Comparison of ENCODE assay signal across 16 cellular contexts in the genomic region with DNA sequence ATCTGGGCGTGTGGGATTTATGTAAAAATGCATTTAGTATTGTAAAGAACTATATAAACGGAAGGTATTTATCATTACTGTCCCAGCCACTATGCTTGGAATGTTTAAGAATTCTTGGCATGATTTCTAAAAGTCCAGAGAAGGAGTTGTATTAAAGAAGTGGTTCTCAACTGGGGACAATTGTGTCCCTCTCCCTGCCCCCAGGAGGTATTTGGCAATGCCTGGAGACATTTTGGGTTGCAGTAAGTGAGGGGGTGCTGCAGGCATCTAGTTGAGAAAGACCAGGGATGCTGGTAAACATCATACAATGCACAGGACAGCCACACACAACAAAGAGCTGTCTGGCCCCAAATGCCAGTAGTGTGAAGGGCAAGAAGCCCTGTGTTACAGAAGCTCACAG. TPM values are rescaled to one million over a fixed set of nuclear protein-coding genes. Genes with fewer than 3 reads are reported as not detected.
A peak's percentile ranks its signal among the peaks of the same experiment; 100 is the strongest.
DNase-seq lines count a peak whose midpoint lies in the region; ATAC-seq and TF ChIP-seq lines count a peak whose summit lies in the region.
"Had no signal": no experiment of that assay in that cellular context is flagged by ENCODE, and none has a peak within 500 bp of the region (broad histone marks: within the 10 kb centered on the region; RNA-seq: fewer than 3 reads in every experiment).

No MANE protein-coding gene starts in this region.

- H4K20me1 ChIP-seq in PC-3 (ENCODE audit: low read length) (peaks cover 90% of the 10 kb centered on the region), hepatocyte (ENCODE audit: insufficient read depth, poor library complexity, severe bottlenecking) (peaks cover 17% of the 10 kb centered on the region)

- H3K9me2 ChIP-seq in PC-3 (replicated peaks; ENCODE audit: low read length): no peaks in the 10 kb centered on the region
- H3K9me2 ChIP-seq in hepatocyte (replicated peaks; ENCODE audit: insufficient read depth): no peaks in the 10 kb centered on the region

- H3K9ac ChIP-seq in PC-3 (ENCODE audit: low read length): no peak overlapping the region

- POLR2A ChIA-PET in PC-3 (lab: Charles Lee; ENCODE audit: unreplicated experiment): no interaction called here
- POLR2A ChIA-PET in activated CD4-positive, alpha-beta T cell treated with anti-CD3 and anti-CD28 coated beads for 36 hours (lab: Charles Lee): interaction anchor here (0.9 kb wide), 1 partner anchor 47 kb away, joined by 3 read pairs; no protein-coding TSS in a partner anchor

- H3K4me3 Mint-ChIP-seq in activated naive CD4-positive, alpha-beta T cell treated with anti-CD3 and anti-CD28 coated beads, Interleukin-2, amount 10 ng/mL, durations not matched to agents 7 days and 5 days: no peak overlapping the region
- H3K4me3 Mint-ChIP-seq in stimulated activated naive B cell treated with anti-CD40 and anti-IgM and Interleukin-4, amounts not matched to agents 10 μg/mL and 1 μg/mL and 100 μg/mL, for 72 hours: peak overlapping the region; percentile 20 to 42
- H3K4me3 Mint-ChIP-seq in activated CD4-positive, alpha-beta T cell treated with anti-CD3 and anti-CD28 coated beads for 36 hours: no peak overlapping the region
- H3K4me3 Mint-ChIP-seq: WTC11 had no signal

- no peak for TF ChIP-seq CTCF in PC-3 (conservative IDR thresholded peaks at IDR 0.05; ENCODE audit: low read depth, low read length)
- TF ChIP-seq CTCF in hepatocyte (IDR thresholded peaks at IDR 0.05; ENCODE audit: poor library complexity): no peak

- no peaks in the 10 kb centered on the region for H3K27me3 ChIP-seq in PC-3 (ENCODE audit: low read length)
- H3K27me3 ChIP-seq in hepatocyte: no peaks in the 10 kb centered on the region
- H3K27me3 ChIP-seq: colonic mucosa had no signal

- peak overlapping the region; percentile 52 for H3K4me3 ChIP-seq in PC-3 (ENCODE audit: low read length)
- no peak overlapping the region for H3K4me3 ChIP-seq in hepatocyte
- H3K4me3 ChIP-seq: colonic mucosa, lung had no signal

- no peaks in the 10 kb centered on the region for H3K27me3 Mint-ChIP-seq in activated naive CD4-positive, alpha-beta T cell treated with anti-CD3 and anti-CD28 coated beads, Interleukin-2, amount 10 ng/mL, durations not matched to agents 7 days and 5 days
- H3K27me3 Mint-ChIP-seq in stimulated activated naive B cell treated with anti-CD40 and anti-IgM and Interleukin-4, amounts not matched to agents 10 μg/mL and 1 μg/mL and 100 μg/mL, for 72 hours: no peaks in the 10 kb centered on the region
- H3K27me3 Mint-ChIP-seq in activated CD4-positive, alpha-beta T cell treated with anti-CD3 and anti-CD28 coated beads for 36 hours: no peaks in the 10 kb centered on the region

- BruUV-seq in PC-3 (replicated peaks; lab: Mats Ljungman, UMichigan): no TSS peak

- H3K4me1 ChIP-seq in PC-3 (ENCODE audit: insufficient read depth, low read length): peaks cover 73% of the 10 kb centered on the region
- H3K4me1 ChIP-seq in hepatocyte (ENCODE audit: insufficient read depth): peaks cover 55% of the 10 kb centered on the region
- H3K4me1 ChIP-seq: colonic mucosa had no signal

- H3K36me3 ChIP-seq in PC-3 (ENCODE audit: low read depth, low read length) (peaks cover 2% of the 10 kb centered on the region), hepatocyte (replicated peaks; ENCODE audit: insufficient read depth, low read depth) (no peaks in the 10 kb centered on the region)
- H3K36me3 ChIP-seq: colonic mucosa had no signal

- H2AFZ ChIP-seq in PC-3 (ENCODE audit: low read length) (no peak overlapping the region), hepatocyte (no peak overlapping the region)

- peak overlapping the region; percentile 80 for H3K4me2 ChIP-seq in PC-3 (ENCODE audit: low read length)
- H3K4me2 ChIP-seq in hepatocyte: peak overlapping the region; percentile 61

- H3F3A ChIP-seq in PC-3 (ENCODE audit: low read length, unreplicated experiment): no peaks in the 10 kb centered on the region

- H3K9me3 ChIP-seq in PC-3 (ENCODE audit: low read length) (no peaks in the 10 kb centered on the region), hepatocyte (ENCODE audit: low read depth) (no peaks in the 10 kb centered on the region)
- H3K9me3 ChIP-seq: colonic mucosa had no signal

- intact Hi-C loops in PC-3 (cut with micrococcal nuclease): loop anchor here (10.0 kb wide), 1 partner anchor 753 kb away; no protein-coding TSS in a partner anchor
- intact Hi-C loops in activated CD4-positive, alpha-beta T cell treated with anti-CD3 and anti-CD28 coated beads for 36 hours (cut with DNase I, micrococcal nuclease): no loop called here

- peaks cover 2% of the 10 kb centered on the region for H3K9me3 Mint-ChIP-seq in activated naive CD4-positive, alpha-beta T cell treated with anti-CD3 and anti-CD28 coated beads, Interleukin-2, amount 10 ng/mL, durations not matched to agents 7 days and 5 days
- no peaks in the 10 kb centered on the region for H3K9me3 Mint-ChIP-seq in activated naive CD4-positive, alpha-beta T cell treated with anti-CD3 and anti-CD28 coated beads, Interleukin-2, amount 50 U/mL, for 72 hours
- peaks cover 0 to 2% of the 10 kb centered on the region in 2 donors for H3K9me3 Mint-ChIP-seq in stimulated activated naive B cell treated with anti-CD40 and anti-IgM and Interleukin-4, amounts not matched to agents 10 μg/mL and 1 μg/mL and 100 μg/mL, for 72 hours
- no peaks in the 10 kb centered on the region for H3K9me3 Mint-ChIP-seq in activated CD4-positive, alpha-beta T cell treated with anti-CD3 and anti-CD28 coated beads for 36 hours (ENCODE audit: low read depth)
- H3K9me3 Mint-ChIP-seq: WTC11 had no signal

- H3K27ac Mint-ChIP-seq in activated naive CD4-positive, alpha-beta T cell treated with anti-CD3 and anti-CD28 coated beads, Interleukin-2, amount 10 ng/mL, durations not matched to agents 7 days and 5 days: peak overlapping the region; percentile 40
- peak overlapping the region in 1 of 2 donors; percentile 51 for H3K27ac Mint-ChIP-seq in activated naive CD4-positive, alpha-beta T cell treated with anti-CD3 and anti-CD28 coated beads, Interleukin-2, amount 50 U/mL, for 72 hours
- H3K27ac Mint-ChIP-seq in stimulated activated naive B cell treated with anti-CD40 and anti-IgM and Interleukin-4, amounts not matched to agents 10 μg/mL and 1 μg/mL and 100 μg/mL, for 72 hours: no peak overlapping the region
- no peak overlapping the region for H3K27ac Mint-ChIP-seq in activated CD4-positive, alpha-beta T cell treated with anti-CD3 and anti-CD28 coated beads for 36 hours
- H3K27ac Mint-ChIP-seq: WTC11 had no signal

- peaks cover 34% of the 10 kb centered on the region for H3K4me1 Mint-ChIP-seq in activated naive CD4-positive, alpha-beta T cell treated with anti-CD3 and anti-CD28 coated beads, Interleukin-2, amount 10 ng/mL, durations not matched to agents 7 days and 5 days
- H3K4me1 Mint-ChIP-seq in stimulated activated naive B cell treated with anti-CD40 and anti-IgM and Interleukin-4, amounts not matched to agents 10 μg/mL and 1 μg/mL and 100 μg/mL, for 72 hours: peaks cover 20 to 31% of the 10 kb centered on the region in 2 donors
- peaks cover 37% of the 10 kb centered on the region for H3K4me1 Mint-ChIP-seq in activated CD4-positive, alpha-beta T cell treated with anti-CD3 and anti-CD28 coated beads for 36 hours

- H3K27ac ChIP-seq in PC-3 (ENCODE audit: low read length) (peak overlapping the region; percentile 78), hepatocyte (peak overlapping the region; percentile 79)
- H3K27ac ChIP-seq: colonic mucosa had no signal

- peaks cover 100% of the 10 kb centered on the region for H3K79me2 ChIP-seq in PC-3 (ENCODE audit: low read length)
- peaks cover 96% of the 10 kb centered on the region for H3K79me2 ChIP-seq in hepatocyte

- WGBS in hepatocyte (ENCODE audit: low lambda C conversion rate, missing lambda C conversion rate): 63% methylated on average over 2 of the region's 2 CpGs

- ATAC-seq in activated naive CD4-positive, alpha-beta T cell treated with anti-CD3 and anti-CD28 coated beads, Interleukin-2, amount 50 U/mL, for 72 hours: no peak
- ATAC-seq in PC-3: peak; percentile 3; the same call in 1 of the 2 replicates
- no peak for ATAC-seq in stimulated activated naive B cell treated with anti-CD40 and anti-IgM and Interleukin-4, amounts not matched to agents 10 μg/mL and 1 μg/mL and 100 μg/mL, for 72 hours (replicated peaks)
- no peak for ATAC-seq in activated CD4-positive, alpha-beta T cell treated with anti-CD3 and anti-CD28 coated beads for 36 hours
- no peak for ATAC-seq in GM21723 (IDR thresholded peaks at IDR 0.05; ENCODE audit: unreplicated experiment)
- no peak for ATAC-seq in GM21447 (IDR thresholded peaks at IDR 0.05; ENCODE audit: unreplicated experiment)

- no peak for DNase-seq in activated naive CD4-positive, alpha-beta T cell treated with anti-CD3 and anti-CD28 coated beads, Interleukin-2, amount 10 ng/mL, durations not matched to agents 7 days and 5 days
- no peak for DNase-seq in activated naive CD4-positive, alpha-beta T cell treated with anti-CD3 and anti-CD28 coated beads, Interleukin-2, amount 50 U/mL, for 72 hours (ENCODE audit: low spot score in 2 of 2)
- peak; percentile 43 for DNase-seq in PC-3
- no peak for DNase-seq in hepatocyte (ENCODE audit: low spot score)
- DNase-seq in stimulated activated naive B cell treated with anti-CD40 and anti-IgM and Interleukin-4, amounts not matched to agents 10 μg/mL and 1 μg/mL and 100 μg/mL, for 72 hours: no peak
- DNase-seq in activated CD4-positive, alpha-beta T cell treated with anti-CD3 and anti-CD28 coated beads for 36 hours: no peak
- DNase-seq: activated CD8-positive, alpha-beta memory T cell treated with anti-CD3 and anti-CD28 coated beads, Interleukin-2, amount 50 U/mL, for 48 hours; amniotic stem cell; colonic mucosa; NCI-H1048; nucleus accumbens; substantia nigra had no signal

- CTCF ChIA-PET in activated naive CD4-positive, alpha-beta T cell treated with anti-CD3 and anti-CD28 coated beads, Interleukin-2, amount 10 ng/mL, durations not matched to agents 7 days and 5 days (lab: Charles Lee): no interaction called here
- CTCF ChIA-PET in PC-3 (lab: Charles Lee): no interaction called here
- CTCF ChIA-PET in activated CD4-positive, alpha-beta T cell treated with anti-CD3 and anti-CD28 coated beads for 36 hours (lab: Charles Lee): interaction anchor here (0.6 to 1.0 kb wide), 3 partner anchors 32 to 189 kb away, joined by 3 read pairs; no protein-coding TSS in a partner anchor

- H3K36me3 Mint-ChIP-seq in activated naive CD4-positive, alpha-beta T cell treated with anti-CD3 and anti-CD28 coated beads, Interleukin-2, amount 10 ng/mL, durations not matched to agents 7 days and 5 days: peaks cover 44% of the 10 kb centered on the region
- peaks cover 4 to 21% of the 10 kb centered on the region in 2 donors for H3K36me3 Mint-ChIP-seq in activated naive CD4-positive, alpha-beta T cell treated with anti-CD3 and anti-CD28 coated beads, Interleukin-2, amount 50 U/mL, for 72 hours
- H3K36me3 Mint-ChIP-seq in stimulated activated naive B cell treated with anti-CD40 and anti-IgM and Interleukin-4, amounts not matched to agents 10 μg/mL and 1 μg/mL and 100 μg/mL, for 72 hours: peaks cover 22 to 33% of the 10 kb centered on the region in 2 donors
- H3K36me3 Mint-ChIP-seq in activated CD4-positive, alpha-beta T cell treated with anti-CD3 and anti-CD28 coated beads for 36 hours (ENCODE audit: low read depth): peaks cover 33% of the 10 kb centered on the region

RNA-seq across cellular contexts. Expression of gene SLC38A1, which starts 7.2 kb away (rescaled TPM):
- 100 to 1,000 TPM; 146 to 177 TPM for total RNA-seq in activated naive CD4-positive, alpha-beta T cell treated with anti-CD3 and anti-CD28 coated beads, Interleukin-2, amount 50 U/mL, for 72 hours
- 101 and 107 TPM in 2 replicates for total RNA-seq in PC-3 (2014; rRNA removed)
- 86.8 and 96.1 TPM in 2 replicates for total RNA-seq in hepatocyte
- 48.2 and 54.4 TPM in 2 replicates for polyA plus RNA-seq in hepatocyte
- 100 to 1,000 TPM; 167 to 180 TPM for total RNA-seq in activated CD4-positive, alpha-beta T cell treated with anti-CD3 and anti-CD28 coated beads for 36 hours

Comparison
In these comparisons a context has a peak if more than half of its experiments do, and no peak if none do; other contexts are left out.
1. H3K4me3 Mint-ChIP-seq: peak in stimulated activated naive B cell treated with anti-CD40 and anti-IgM and Interleukin-4, amounts not matched to agents 10 μg/mL and 1 μg/mL and 100 μg/mL, for 72 hours (2 of 2); none in activated naive CD4-positive, alpha-beta T cell treated with anti-CD3 and anti-CD28 coated beads, Interleukin-2, amount 10 ng/mL, durations not matched to agents 7 days and 5 days (single experiment) and activated CD4-positive, alpha-beta T cell treated with anti-CD3 and anti-CD28 coated beads for 36 hours (single experiment).